1 cellular context compared by ENCODE assay signal in the genomic region with DNA sequence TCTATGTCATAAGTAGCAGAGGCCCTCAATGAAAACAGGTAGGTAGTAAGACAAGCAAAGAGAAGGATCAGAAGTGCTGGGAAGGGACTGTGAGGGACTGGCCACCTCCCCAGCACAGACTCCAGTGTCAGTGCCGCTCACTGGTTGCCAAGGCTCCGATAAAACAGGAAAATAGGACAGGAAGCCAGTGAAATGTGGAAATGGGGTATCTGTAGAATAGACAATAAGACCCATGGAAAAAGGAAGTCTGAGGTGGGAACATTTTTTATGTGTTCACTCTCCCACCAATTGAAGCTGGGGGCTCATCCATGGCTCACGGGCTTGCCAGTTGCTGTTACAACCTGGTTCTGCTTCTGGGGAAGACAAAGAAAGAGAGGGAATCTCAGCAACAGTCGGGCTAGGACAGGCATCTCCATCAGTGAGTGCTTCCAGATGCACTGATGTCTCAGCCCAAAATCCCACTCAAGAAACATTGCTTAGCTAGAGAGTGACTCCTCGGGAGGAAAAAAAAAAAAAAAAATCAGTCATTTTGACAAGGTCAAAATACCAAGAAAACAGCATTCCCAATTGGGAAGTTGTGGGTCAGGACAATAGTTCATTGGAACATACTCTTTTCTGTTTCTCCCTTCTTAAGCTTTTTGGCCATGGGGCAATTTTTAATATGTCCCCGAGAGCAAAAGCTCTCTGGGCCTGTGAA.
TF ChIP-seq lines count a peak whose summit lies in the region.

No MANE protein-coding gene starts in this region.

TF ChIP-seq in H1, 55 proteins besides CTCF, POLR2A, EP300 and RAD21:
- TF ChIP-seq TEAD4 (IDR thresholded peaks at IDR 0.05; ENCODE audit: low read depth, low read length) (no peak), SIRT6 (IDR thresholded peaks at IDR 0.05; ENCODE audit: low read length) (no peak), YY1 (IDR thresholded peaks at IDR 0.05; ENCODE audit: low read depth, low read length) (no peak), TAF7 (optimal IDR thresholded peaks at IDR 0.05; ENCODE audit: borderline replicate concordance, low read depth, low read length) (no peak), BRCA1 (IDR thresholded peaks at IDR 0.05; ENCODE audit: low read depth, low read length) (no peak), SRF (IDR thresholded peaks at IDR 0.05; ENCODE audit: low read depth, low read length) (no peak), PHF8 (conservative IDR thresholded peaks at IDR 0.05; ENCODE audit: low read depth, low read length) (no peak), JUN (IDR thresholded peaks at IDR 0.05; ENCODE audit: low read depth, low read length) (no peak)
